ENCODE assay signal across 1 cellular context in genomic region chr16:5033256-5034166, GRCh38.
TF ChIP-seq lines count a peak whose summit lies in the region.

Gene NAGPA, minus strand, starts transcription at chr16:5033935. Its CDS starts 21 bp downstream, at chr16:5033914.

TF ChIP-seq in K562, 482 proteins besides CTCF, POLR2A, EP300 and RAD21 (continued from another document and continues in another):
- TF ChIP-seq E2F1 (CRISPR knock-in tag; IDR thresholded peaks at IDR 0.05) (no peak; the same call in 1 of the 2 replicates), HOMEZ (CRISPR knock-in tag; IDR thresholded peaks at IDR 0.05) (no peak), ZNF395 (CRISPR knock-in tag; IDR thresholded peaks at IDR 0.05) (peak; percentile 87), PPARD (CRISPR knock-in tag; IDR thresholded peaks at IDR 0.05) (no peak), CLOCK (CRISPR knock-in tag; IDR thresholded peaks at IDR 0.05; ENCODE audit: borderline replicate concordance) (no peak), FOXP1 (CRISPR knock-in tag; IDR thresholded peaks at IDR 0.05) (no peak), PCBP2 (IDR thresholded peaks at IDR 0.05; ENCODE audit: low read depth, low read length, poor library complexity, severe bottlenecking) (no peak), ZNF175 (CRISPR knock-in tag; IDR thresholded peaks at IDR 0.05; ENCODE audit: low read depth) (no peak), ZNF12 (CRISPR knock-in tag; IDR thresholded peaks at IDR 0.05) (no peak), SMAD3 (CRISPR knock-in tag; conservative IDR thresholded peaks at IDR 0.05) (0 out of 2 replicates have a peak, but pooled peaks have one; percentile 47), MCM2 (IDR thresholded peaks at IDR 0.05; ENCODE audit: low read depth) (no peak), ILK (tag; IDR thresholded peaks at IDR 0.05; ENCODE audit: borderline replicate concordance, low read depth) (no peak), NCOA6 (IDR thresholded peaks at IDR 0.05) (no peak; the same call in 1 of the 2 replicates), ZNF277 (CRISPR knock-in tag; IDR thresholded peaks at IDR 0.05; ENCODE audit: borderline replicate concordance) (no peak), GTF2A2 (tag; IDR thresholded peaks at IDR 0.05) (no peak), IFI16 (CRISPR knock-in tag; IDR thresholded peaks at IDR 0.05) (no peak), ZBTB33 (CRISPR knock-in tag; IDR thresholded peaks at IDR 0.05) (no peak), ZNF512 (tag; IDR thresholded peaks at IDR 0.05) (no peak), PTBP1 (IDR thresholded peaks at IDR 0.05; ENCODE audit: low read depth, low read length) (no peak), KAT8 (IDR thresholded peaks at IDR 0.05; ENCODE audit: low read depth) (peak; percentile 71; the same call in 1 of the 2 replicates), HDAC1 (IDR thresholded peaks at IDR 0.05) (peak; percentile 77 to 99; a peak in 3 of 4 replicates), CHD7 (IDR thresholded peaks at IDR 0.05; ENCODE audit: low read depth, low read length) (no peak), CXXC5 (CRISPR knock-in tag; IDR thresholded peaks at IDR 0.05) (peak; percentile 64), ZBTB17 (CRISPR knock-in tag; IDR thresholded peaks at IDR 0.05) (no peak), HOXB6 (CRISPR knock-in tag; IDR thresholded peaks at IDR 0.05; ENCODE audit: borderline replicate concordance) (no peak), BCOR (IDR thresholded peaks at IDR 0.05) (no peak), PURB (CRISPR knock-in tag; IDR thresholded peaks at IDR 0.05; ENCODE audit: low read depth) (no peak), ZNF121 (CRISPR knock-in tag; conservative IDR thresholded peaks at IDR 0.05) (no peak), KLF10 (CRISPR knock-in tag; IDR thresholded peaks at IDR 0.05) (no peak), CHAMP1 (IDR thresholded peaks at IDR 0.05) (no peak)
